8 cellular contexts compared by ENCODE assay signal in genomic region chr11:57499983-57500461, GRCh38. TPM values are rescaled to one million over a fixed set of nuclear protein-coding genes. Genes with fewer than 3 reads are reported as not detected.
DNase-seq lines count a peak whose midpoint lies in the region; ATAC-seq, FAIRE-seq and TF ChIP-seq lines count a peak whose summit lies in the region.

No MANE protein-coding gene starts in this region.

- FAIRE-seq in A549 (lab: Jason Lieb, UNC) = no peak

- peak overlapping the region; percentile 64 for H3K4me3 Mint-ChIP-seq in chondrocyte (ENCODE audit: unreplicated experiment)

- TF ChIP-seq RAD21 in A549 (conservative IDR thresholded peaks at IDR 0.05 in 1 of 2, IDR thresholded peaks at IDR 0.05 in 1 of 2) = no peak

- H3K4me1 ChIP-seq in A549 (peaks cover 11% of the 10 kb centered on the region; the same call in 2 of the 3 replicates), muscle layer of duodenum (ENCODE audit: control insufficient read depth in 1 of 2, insufficient read depth in 2 of 2, low read length in 2 of 2) (peaks cover 3 to 7% of the 10 kb centered on the region in 2 donors)

- CTCF ChIA-PET in A549 (lab: Yijun Ruan, JAX) = interaction anchor here (1.1 to 22.5 kb wide), 5 partner anchors 10 to 162 kb away, joined by 3 to 299 read pairs (median 4); partner anchors contain the start of genes P2RX3, TIMM10 and UBE2L6

- H3K27me3 Mint-ChIP-seq in chondrocyte (ENCODE audit: low read depth) = no peaks in the 10 kb centered on the region

- H3K27ac Mint-ChIP-seq in chondrocyte (ENCODE audit: unreplicated experiment) = no peak overlapping the region

- peaks cover 0 to 5% of the 10 kb centered on the region in 2 donors for H3K36me3 ChIP-seq in muscle layer of duodenum (ENCODE audit: control insufficient read depth in 1 of 2, insufficient read depth in 2 of 2, low read length in 2 of 2)

- POLR2A ChIA-PET in A549 (lab: Yijun Ruan, JAX) = no interaction called here

- DNase-seq in A549 (ENCODE audit: low read depth in 1 of 2, low spot score in 1 of 2) (no peak), chondrocyte (ENCODE audit: low spot score) (no peak), GOT3 (lab: John Stamatoyannopoulos, UW) (no peak), DMS153 treated with DMSO at 0.1 percent for 48 hours (lab: John Stamatoyannopoulos, UW; ENCODE audit: unreplicated experiment) (no peak), H4 (ENCODE audit: low spot score) (no peak), AG08395 (ENCODE audit: low spot score) (no peak)

- 66% methylated on average over 12 of the region's 12 CpGs for WGBS in A549 (ENCODE audit: missing lambda C conversion rate)

- H3K36me3 Mint-ChIP-seq in chondrocyte (ENCODE audit: low read depth) = peaks cover 2% of the 10 kb centered on the region

- TF ChIP-seq POLR2A in A549 (IDR thresholded peaks at IDR 0.05; ENCODE audit: low read length) = no peak

- H3K9me3 Mint-ChIP-seq in chondrocyte (ENCODE audit: low read depth) = no peaks in the 10 kb centered on the region

- no peaks in the 10 kb centered on the region for H3K27me3 ChIP-seq in muscle layer of duodenum (ENCODE audit: low read depth, low read length)

- peak overlapping the region; percentile 14; the same call in 1 of the 3 replicates for H3K4me3 ChIP-seq in A549
- peak overlapping the region; percentile 34 to 41 for H3K4me3 ChIP-seq in muscle layer of duodenum (ENCODE audit: low read depth in 1 of 2, low read length in 2 of 2)

- TF ChIP-seq CTCF in A549 (IDR thresholded peaks at IDR 0.05) (no peak), chondrocyte (IDR thresholded peaks at IDR 0.05) (no peak)

- TF ChIP-seq EP300 in A549 (IDR thresholded peaks at IDR 0.05) = no peak

- H3K27ac ChIP-seq in A549 (peak overlapping the region; percentile 38 to 84; a peak in 5 of 6 replicates), muscle layer of duodenum (ENCODE audit: low read length) (no peak overlapping the region)

- H3K9me3 ChIP-seq in A549 (no peaks in the 10 kb centered on the region), muscle layer of duodenum (ENCODE audit: control insufficient read depth in 1 of 2, low read length in 2 of 2) (no peaks in the 10 kb centered on the region)

- H3K4me2 ChIP-seq in A549 = peak overlapping the region; percentile 80

- peaks cover 11% of the 10 kb centered on the region for H3K4me1 Mint-ChIP-seq in chondrocyte (ENCODE audit: low read depth)

- ATAC-seq in A549 = peak; percentile 46 to 49; a peak in 5 of 6 replicates
- ATAC-seq in HG02571 (IDR thresholded peaks at IDR 0.05; ENCODE audit: unreplicated experiment) = peak; percentile 11

TF ChIP-seq in A549, 52 proteins besides CTCF, POLR2A, EP300 and RAD21:
- no peak for TF ChIP-seq MYC (IDR thresholded peaks at IDR 0.05; ENCODE audit: borderline replicate concordance, low read length)
- TF ChIP-seq MAZ (IDR thresholded peaks at IDR 0.05; ENCODE audit: borderline replicate concordance, low read depth, low read length) = no peak
- TF ChIP-seq ELK1 (IDR thresholded peaks at IDR 0.05; ENCODE audit: low read depth, low read length) = no peak
- TF ChIP-seq JUN (IDR thresholded peaks at IDR 0.05) = no peak
- no peak for TF ChIP-seq RCOR1 (IDR thresholded peaks at IDR 0.05; ENCODE audit: low read depth, low read length)
- no peak for TF ChIP-seq TP53 (CRISPR knock-in tag; IDR thresholded peaks at IDR 0.05)
- TF ChIP-seq GATA3 (IDR thresholded peaks at IDR 0.05; ENCODE audit: borderline replicate concordance) = no peak
- TF ChIP-seq ZNF302 (CRISPR knock-in tag; IDR thresholded peaks at IDR 0.05) = no peak
- TF ChIP-seq CHD2 (IDR thresholded peaks at IDR 0.05; ENCODE audit: low read length, partially characterized antibody) = no peak
- TF ChIP-seq ZFP36 (IDR thresholded peaks at IDR 0.05; ENCODE audit: borderline replicate concordance, partially characterized antibody) = no peak

RNA-seq across cellular contexts. Expression of gene SLC43A1, which starts 15.5 kb away (rescaled TPM):
- polyA plus RNA-seq in A549 (2011; rRNA removed) (4.6 and 5.3 TPM in 2 replicates), A549 (2017; fragmentation: RNase III; extraction: RNeasy Plus Mini Kit Qiagen cat#74134 plus additional on column Dnase treatment) (1.0 to 1.3 TPM (median 1.1 TPM) in 3 replicates)
- 3.5 and 4.4 TPM in 2 replicates for polyA plus RNA-seq in A549 (2012; cell fraction: cytosol; rRNA removed)
- 8.6 and 10.7 TPM in 2 replicates for polyA plus RNA-seq in A549 (2012; cell fraction: nucleus; rRNA removed)
- polyA minus RNA-seq in A549 (2011; rRNA and poly(A)+ RNA removed) = 8.3 and 8.7 TPM in 2 replicates
- total RNA-seq in chondrocyte = 5.2 to 5.6 TPM (median 5.3 TPM) in 3 replicates
- total RNA-seq in H4 (2014; rRNA removed; shearing (Covaris generic)) = 3.5 and 6.0 TPM in 2 replicates

RNA-seq across cellular contexts. Expression of gene TIMM10, which starts 30.5 kb away (rescaled TPM):
- 248 and 249 TPM in 2 replicates for polyA plus RNA-seq in A549 (2011; rRNA removed)
- polyA plus RNA-seq in A549 (2012; cell fraction: cytosol; rRNA removed) = 322 and 442 TPM in 2 replicates
- 167 and 200 TPM in 2 replicates for polyA plus RNA-seq in A549 (2012; cell fraction: nucleus; rRNA removed)
- polyA plus RNA-seq in A549 (2017; fragmentation: RNase III; extraction: RNeasy Plus Mini Kit Qiagen cat#74134 plus additional on column Dnase treatment) = 172 to 184 TPM (median 179 TPM) in 3 replicates
- polyA minus RNA-seq in A549 (2011; rRNA and poly(A)+ RNA removed) = 74.6 and 86.9 TPM in 2 replicates
- total RNA-seq in chondrocyte = 37.5 to 61.6 TPM (median 43.2 TPM) in 3 replicates
- 111 and 118 TPM in 2 replicates for total RNA-seq in H4 (2014; rRNA removed; shearing (Covaris generic))

RNA-seq across cellular contexts. Expression of gene SMTNL1, which starts 37.4 kb away (rescaled TPM):
- polyA plus RNA-seq in A549 (2011; rRNA removed) (not detected in 2 replicates), A549 (2017; fragmentation: RNase III; extraction: RNeasy Plus Mini Kit Qiagen cat#74134 plus additional on column Dnase treatment) (not detected in 3 replicates)
- polyA plus RNA-seq in A549 (2012; cell fraction: cytosol; rRNA removed) = not detected in 2 replicates
- not detected in 2 replicates for polyA plus RNA-seq in A549 (2012; cell fraction: nucleus; rRNA removed)
- not detected in 2 replicates for polyA minus RNA-seq in A549 (2011; rRNA and poly(A)+ RNA removed)
- not detected in 3 replicates for total RNA-seq in chondrocyte
- total RNA-seq in H4 (2014; rRNA removed; shearing (Covaris generic)) = not detected in 2 replicates

RNA-seq across cellular contexts. Expression of gene RTN4RL2, which starts 39.7 kb away (rescaled TPM):
- 9.2 and 10.6 TPM in 2 replicates for polyA plus RNA-seq in A549 (2011; rRNA removed)
- 60.9 and 116 TPM in 2 replicates for polyA plus RNA-seq in A549 (2012; cell fraction: cytosol; rRNA removed)
- 56.5 and 87.5 TPM in 2 replicates for polyA plus RNA-seq in A549 (2012; cell fraction: nucleus; rRNA removed)
- polyA plus RNA-seq in A549 (2017; fragmentation: RNase III; extraction: RNeasy Plus Mini Kit Qiagen cat#74134 plus additional on column Dnase treatment) = 23.7 to 27.4 TPM (median 25.8 TPM) in 3 replicates
- polyA minus RNA-seq in A549 (2011; rRNA and poly(A)+ RNA removed) = 4.1 and 8.9 TPM in 2 replicates
- total RNA-seq in chondrocyte = 0.31 to 0.57 TPM in 2 of 3 replicates, not detected in the other
- 0.64 and 0.89 TPM in 2 replicates for total RNA-seq in H4 (2014; rRNA removed; shearing (Covaris generic))
